In genomic region chr17:35801583-35802224, GRCh38 we compare ENCODE assay signal across 8 cellular contexts. TPM values are rescaled to one million over a fixed set of nuclear protein-coding genes. Genes with fewer than 3 reads are reported as not detected.
A peak's percentile ranks its signal among the peaks of the same experiment; 100 is the strongest.
DNase-seq lines count a peak whose midpoint lies in the region; ATAC-seq and TF ChIP-seq lines count a peak whose summit lies in the region.

No MANE protein-coding gene starts in this region.

- CTCF ChIA-PET in CD4-positive, alpha-beta T cell (lab: Charles Lee), result interaction anchor here (0.9 to 2.2 kb wide), 2 partner anchors 37 kb away, joined by 4 to 7 read pairs; no protein-coding TSS in a partner anchor

- no peaks in the 10 kb centered on the region for H3K27me3 ChIP-seq in CD4-positive, alpha-beta T cell (ENCODE audit: control insufficient read depth, insufficient read depth, low read length)
- H3K27me3 ChIP-seq in muscle layer of colon (ENCODE audit: control insufficient read depth in 1 of 2, insufficient read depth in 2 of 2, low read length in 2 of 2), result no peaks in the 10 kb centered on the region

- H3K4me3 ChIP-seq in choroid plexus epithelial cell (ENCODE audit: low read depth, low read length) (no peak overlapping the region), muscle layer of colon (ENCODE audit: low read depth in 1 of 2, low read length in 2 of 2) (no peak overlapping the region)

- intact Hi-C loops in CD4-positive, alpha-beta T cell (cut with DNase I, micrococcal nuclease), result loop anchor here (10.0 kb wide), 2 partner anchors 187 to 637 kb away; no protein-coding TSS in a partner anchor

- no peaks in the 10 kb centered on the region for H3K27me3 Mint-ChIP-seq in CD4-positive, alpha-beta T cell
- peaks cover 29% of the 10 kb centered on the region for H3K27me3 Mint-ChIP-seq in HFFc6 (ENCODE audit: insufficient read depth)

- no peaks in the 10 kb centered on the region for H3K36me3 ChIP-seq in muscle layer of colon (ENCODE audit: insufficient read depth, low read length)

- no peaks in the 10 kb centered on the region for H3K9me3 Mint-ChIP-seq in CD4-positive, alpha-beta T cell
- H3K9me3 Mint-ChIP-seq in HFFc6, result no peaks in the 10 kb centered on the region

- DNase-seq in CD4-positive, alpha-beta T cell, result peak in 4 of 10 experiments; percentile 12 to 36 (median 19)
- DNase-seq in NCI-H2029 treated with DMSO at 0.1 percent for 48 hours (lab: John Stamatoyannopoulos, UW) (peak; percentile 81), choroid plexus epithelial cell (ENCODE audit: low read depth) (peak; percentile 73), NCI-H1105 (lab: John Stamatoyannopoulos, UW) (no peak), HFFc6 (no peak), NCI-H146 treated with DMSO at 0.1 percent for 48 hours (lab: John Stamatoyannopoulos, UW; ENCODE audit: unreplicated experiment) (no peak)

- H3K36me3 Mint-ChIP-seq in CD4-positive, alpha-beta T cell (ENCODE audit: low read depth), result no peaks in the 10 kb centered on the region
- no peaks in the 10 kb centered on the region for H3K36me3 Mint-ChIP-seq in HFFc6 (ENCODE audit: low read depth)

- H3K4me3 Mint-ChIP-seq in CD4-positive, alpha-beta T cell, result peak overlapping the region; percentile 60
- H3K4me3 Mint-ChIP-seq in HFFc6, result no peak overlapping the region

- H3K27ac Mint-ChIP-seq in CD4-positive, alpha-beta T cell, result peak overlapping the region; percentile 86
- no peak overlapping the region for H3K27ac Mint-ChIP-seq in HFFc6

- H3K27ac ChIP-seq in CD4-positive, alpha-beta T cell (ENCODE audit: low read depth, low read length), result peak overlapping the region; percentile 53
- peak overlapping the region; percentile 76 for H3K27ac ChIP-seq in muscle layer of colon (ENCODE audit: low read depth, low read length)

- peaks cover 42% of the 10 kb centered on the region for H3K4me1 Mint-ChIP-seq in CD4-positive, alpha-beta T cell (ENCODE audit: low read depth)
- peaks cover 21% of the 10 kb centered on the region for H3K4me1 Mint-ChIP-seq in HFFc6 (ENCODE audit: low read depth)

- POLR2A ChIA-PET in CD4-positive, alpha-beta T cell (lab: Charles Lee), result interaction anchor here (0.6 to 1.1 kb wide), 2 partner anchors 13 to 36 kb away, joined by 3 to 5 read pairs; no protein-coding TSS in a partner anchor

- no peak for TF ChIP-seq CTCF in CD4-positive, alpha-beta T cell (IDR thresholded peaks at IDR 0.05)
- TF ChIP-seq CTCF in choroid plexus epithelial cell (conservative IDR thresholded peaks at IDR 0.05; ENCODE audit: low read depth, low read length) (no peak), HFFc6 (IDR thresholded peaks at IDR 0.05) (no peak)

- no peak overlapping the region for H3K9ac ChIP-seq in muscle layer of colon (ENCODE audit: low read length)

- no peak for ATAC-seq in CD4-positive, alpha-beta T cell (ENCODE audit: poor library complexity)
- no peak for ATAC-seq in HG02970 (IDR thresholded peaks at IDR 0.05; ENCODE audit: low FRiP score, unreplicated experiment)

- H3K9me3 ChIP-seq in CD4-positive, alpha-beta T cell (ENCODE audit: control insufficient read depth, low read length), result no peaks in the 10 kb centered on the region
- no peaks in the 10 kb centered on the region for H3K9me3 ChIP-seq in muscle layer of colon (ENCODE audit: low read length)

- H3K4me1 ChIP-seq in muscle layer of colon (ENCODE audit: insufficient read depth, low read length), result peaks cover 28% of the 10 kb centered on the region

RNA-seq across cellular contexts. Expression of gene MMP28, which starts 6.3 kb away (rescaled TPM):
- 1 to 10 TPM; 6.7 to 9.9 TPM for total RNA-seq in CD4-positive, alpha-beta T cell
- not detected for total RNA-seq in HFFc6 (2021; fragmentation: NEBNext Ultra II Directional; extraction: Animal tissue kit (Norgen Biotek cat#: 25700))

RNA-seq across cellular contexts. Expression of gene TAF15, which starts 7.6 kb away (rescaled TPM):
- total RNA-seq in CD4-positive, alpha-beta T cell, result 100 to 1,000 TPM; 114 to 119 TPM
- 100 to 1,000 TPM; 132 to 170 (median 146) TPM for total RNA-seq in HFFc6 (2021; fragmentation: NEBNext Ultra II Directional; extraction: Animal tissue kit (Norgen Biotek cat#: 25700))

RNA-seq across cellular contexts. Expression of gene C17orf50, which starts 41.0 kb away (rescaled TPM):
- not detected for total RNA-seq in CD4-positive, alpha-beta T cell
- total RNA-seq in HFFc6 (2021; fragmentation: NEBNext Ultra II Directional; extraction: Animal tissue kit (Norgen Biotek cat#: 25700)), result not detected

RNA-seq across cellular contexts. Expression of gene GAS2L2, which starts 48.7 kb away (rescaled TPM):
- under 1 TPM; 0.19 to 0.22 TPM for total RNA-seq in CD4-positive, alpha-beta T cell
- not detected for total RNA-seq in HFFc6 (2021; fragmentation: NEBNext Ultra II Directional; extraction: Animal tissue kit (Norgen Biotek cat#: 25700))

Comparison
In these comparisons a context has a peak if more than half of its experiments do, and no peak if none do; other contexts are left out.
1. DNase-seq: peak in NCI-H2029 treated with DMSO at 0.1 percent for 48 hours (single experiment) and choroid plexus epithelial cell (single experiment); none in NCI-H1105 (single experiment), HFFc6 (single experiment) and NCI-H146 treated with DMSO at 0.1 percent for 48 hours (single experiment).
2. RNA of gene MMP28, which starts 6.3 kb away (total RNA-seq): 6.7 to 9.9 TPM in CD4-positive, alpha-beta T cell; not detected in HFFc6; every median in the first group is over 4 times any median in the second.